In the genomic region with DNA sequence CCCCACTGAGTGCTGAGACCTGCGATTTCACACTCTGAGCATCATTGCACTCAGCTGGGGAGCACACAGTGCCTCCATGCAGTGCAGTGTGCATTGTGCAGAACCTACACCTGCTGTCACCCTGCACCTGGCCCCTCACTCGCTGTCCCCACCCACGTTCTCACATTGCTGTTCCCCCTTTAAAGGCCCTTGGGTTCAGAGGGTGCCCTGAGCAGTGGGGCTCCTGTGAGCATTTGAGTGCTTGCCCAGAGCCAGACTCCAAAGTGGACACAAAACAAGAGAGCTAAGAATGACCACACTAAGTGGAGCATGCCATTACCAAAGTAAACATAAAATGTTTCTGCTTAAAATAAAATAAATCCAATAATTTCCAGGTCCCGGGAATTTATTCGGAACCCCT, we compare ENCODE assay signal across 6 cellular contexts.
"Had no signal": no experiment of that assay in that cellular context is flagged by ENCODE, and none has a peak within 500 bp of the region (broad histone marks: within the 10 kb centered on the region; RNA-seq: fewer than 3 reads in every experiment).

No MANE protein-coding gene starts in this region.

- H2AFZ ChIP-seq: GM23338 had no signal

- H3K4me3 ChIP-seq: GM23338, K562 had no signal

- H3K4me2 ChIP-seq: GM23338 had no signal

- ATAC-seq: GM23338, K562 had no signal

- DNase-seq: H9, HCEC 1CT, HFFc6, IMR-90 had no signal
